Comparison of ENCODE assay signal across 8 cellular contexts in the genomic region with DNA sequence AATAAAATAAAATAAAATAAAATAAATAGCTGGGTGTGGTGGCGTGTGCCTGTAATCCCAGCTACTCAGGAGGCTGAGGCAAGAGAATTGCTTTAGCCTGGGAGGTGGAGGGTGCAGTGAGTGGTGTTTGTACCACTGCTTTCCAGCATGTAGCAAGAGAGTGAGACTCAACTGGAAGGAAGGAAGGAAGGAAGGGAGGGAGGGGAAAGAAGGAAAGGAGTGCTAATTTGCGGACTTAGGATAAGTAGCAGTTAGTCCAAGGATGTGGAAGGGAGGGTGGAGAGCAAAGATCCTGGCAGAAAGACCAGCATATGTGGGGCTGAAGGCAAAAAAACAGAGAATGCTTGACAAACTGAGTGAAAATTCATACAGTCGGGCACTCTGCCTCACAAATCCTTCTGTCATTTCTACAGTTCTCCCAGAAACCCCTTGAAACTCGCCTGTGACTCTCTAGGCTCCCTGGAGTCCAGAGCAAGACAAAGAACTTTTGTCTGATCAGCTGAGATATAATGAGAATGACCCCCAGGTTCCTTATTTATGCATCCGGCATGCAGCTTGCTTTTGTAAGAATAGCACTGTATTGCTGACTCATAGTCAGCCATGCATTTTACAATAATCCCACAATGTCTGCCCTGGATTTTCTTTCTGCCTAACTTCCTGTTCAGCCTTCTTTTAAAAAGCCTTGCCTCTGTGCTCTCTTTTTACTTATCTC. TPM values are rescaled to one million over a fixed set of nuclear protein-coding genes. Genes with fewer than 3 reads are reported as not detected.
A peak's percentile ranks its signal among the peaks of the same experiment; 100 is the strongest.
DNase-seq lines count a peak whose midpoint lies in the region; ATAC-seq and TF ChIP-seq lines count a peak whose summit lies in the region.

No MANE protein-coding gene starts in this region.

- H3K27ac ChIP-seq in hepatocyte (peak overlapping the region; percentile 95), spleen (peak overlapping the region in 7 of 8 donors; percentile 46 to 84 (median 75))
- no peak overlapping the region for H3K27ac ChIP-seq in CD4-positive, alpha-beta T cell (ENCODE audit: low read depth, low read length)
- no peak overlapping the region for H3K27ac ChIP-seq in CD4-positive, alpha-beta memory T cell (ENCODE audit: low read depth, low read length)

- H3K9me3 Mint-ChIP-seq in CD4-positive, alpha-beta T cell = no peaks in the 10 kb centered on the region
- H3K9me3 Mint-ChIP-seq in activated naive CD4-positive, alpha-beta T cell treated with anti-CD3 and anti-CD28 coated beads, Interleukin-2, amount 10 ng/mL, durations not matched to agents 7 days and 5 days = no peaks in the 10 kb centered on the region
- H3K9me3 Mint-ChIP-seq in CD4-positive, alpha-beta memory T cell = no peaks in the 10 kb centered on the region

- H3K36me3 ChIP-seq in adipocyte (ENCODE audit: control insufficient read depth, insufficient read depth, low read length, severe bottlenecking) (no peaks in the 10 kb centered on the region), hepatocyte (replicated peaks; ENCODE audit: insufficient read depth, low read depth) (no peaks in the 10 kb centered on the region), spleen (no peaks in the 10 kb centered on the region)
- H3K36me3 ChIP-seq in CD4-positive, alpha-beta memory T cell (ENCODE audit: insufficient read depth, low read length) = no peaks in the 10 kb centered on the region

- peak overlapping the region; percentile 42 for H2AFZ ChIP-seq in hepatocyte

- peaks cover 38% of the 10 kb centered on the region for H3K27me3 Mint-ChIP-seq in CD4-positive, alpha-beta T cell
- peaks cover 70% of the 10 kb centered on the region for H3K27me3 Mint-ChIP-seq in activated naive CD4-positive, alpha-beta T cell treated with anti-CD3 and anti-CD28 coated beads, Interleukin-2, amount 10 ng/mL, durations not matched to agents 7 days and 5 days
- peaks cover 5 to 20% of the 10 kb centered on the region in 2 donors for H3K27me3 Mint-ChIP-seq in CD4-positive, alpha-beta memory T cell

- H3K4me3 Mint-ChIP-seq in CD4-positive, alpha-beta T cell = no peak overlapping the region
- H3K4me3 Mint-ChIP-seq in activated naive CD4-positive, alpha-beta T cell treated with anti-CD3 and anti-CD28 coated beads, Interleukin-2, amount 10 ng/mL, durations not matched to agents 7 days and 5 days = no peak overlapping the region
- H3K4me3 Mint-ChIP-seq in CD4-positive, alpha-beta memory T cell = no peak overlapping the region

- no peaks in the 10 kb centered on the region for H3K9me3 ChIP-seq in adipocyte (ENCODE audit: control insufficient read depth, low read length)
- no peaks in the 10 kb centered on the region for H3K9me3 ChIP-seq in hepatocyte (ENCODE audit: low read depth)
- no peaks in the 10 kb centered on the region for H3K9me3 ChIP-seq in spleen
- H3K9me3 ChIP-seq in CD4-positive, alpha-beta T cell (ENCODE audit: control insufficient read depth, low read length) = no peaks in the 10 kb centered on the region
- H3K9me3 ChIP-seq in CD4-positive, alpha-beta memory T cell (ENCODE audit: control insufficient read depth in 1 of 2, low read length in 2 of 2) = no peaks in the 10 kb centered on the region

- in situ Hi-C loops in GM13976 (cut with MboI; ENCODE audit: low sequenced_read_pairs, unreplicated experiment) = no loop called here

- intact Hi-C loops in spleen (cut with DNase I; ENCODE audit: low total_unique reads) = no loop called here
- intact Hi-C loops in CD4-positive, alpha-beta T cell (cut with DNase I, micrococcal nuclease) = no loop called here
- intact Hi-C loops in CD4-positive, alpha-beta memory T cell (cut with micrococcal nuclease) = no loop called here

- no peaks in the 10 kb centered on the region for H4K20me1 ChIP-seq in hepatocyte (ENCODE audit: insufficient read depth, poor library complexity, severe bottlenecking)

- no peak for TF ChIP-seq POLR2A in spleen (IDR thresholded peaks at IDR 0.05)

- H3K4me1 Mint-ChIP-seq in CD4-positive, alpha-beta T cell (ENCODE audit: low read depth) = no peaks in the 10 kb centered on the region
- peaks cover 11% of the 10 kb centered on the region for H3K4me1 Mint-ChIP-seq in activated naive CD4-positive, alpha-beta T cell treated with anti-CD3 and anti-CD28 coated beads, Interleukin-2, amount 10 ng/mL, durations not matched to agents 7 days and 5 days
- H3K4me1 Mint-ChIP-seq in CD4-positive, alpha-beta memory T cell = peaks cover 0 to 5% (median under 1%) of the 10 kb centered on the region in 4 donors

- H3K9me2 ChIP-seq in hepatocyte (replicated peaks; ENCODE audit: insufficient read depth) = no peaks in the 10 kb centered on the region

- H3K79me2 ChIP-seq in hepatocyte = no peaks in the 10 kb centered on the region

- peak overlapping the region; percentile 77 for H3K9ac ChIP-seq in adipocyte (ENCODE audit: low read length)

- POLR2A ChIA-PET in CD4-positive, alpha-beta T cell (lab: Charles Lee) = no interaction called here
- POLR2A ChIA-PET in CD4-positive, alpha-beta memory T cell (lab: Charles Lee; ENCODE audit: partially characterized antibody) = no interaction called here

- H3K36me3 Mint-ChIP-seq in CD4-positive, alpha-beta T cell (ENCODE audit: low read depth) = no peaks in the 10 kb centered on the region
- no peaks in the 10 kb centered on the region for H3K36me3 Mint-ChIP-seq in activated naive CD4-positive, alpha-beta T cell treated with anti-CD3 and anti-CD28 coated beads, Interleukin-2, amount 10 ng/mL, durations not matched to agents 7 days and 5 days
- no peaks in the 10 kb centered on the region for H3K36me3 Mint-ChIP-seq in CD4-positive, alpha-beta memory T cell

- no peak for ATAC-seq in CD4-positive, alpha-beta T cell (ENCODE audit: poor library complexity)

- no peak overlapping the region for H3K27ac Mint-ChIP-seq in CD4-positive, alpha-beta T cell
- no peak overlapping the region for H3K27ac Mint-ChIP-seq in activated naive CD4-positive, alpha-beta T cell treated with anti-CD3 and anti-CD28 coated beads, Interleukin-2, amount 10 ng/mL, durations not matched to agents 7 days and 5 days
- no peak overlapping the region for H3K27ac Mint-ChIP-seq in CD4-positive, alpha-beta memory T cell

- peak; percentile 73 for DNase-seq in GM13976 (ENCODE audit: low spot score)
- peak; percentile 37 for DNase-seq in NAMALWA (ENCODE audit: low spot score)
- DNase-seq in adipocyte (ENCODE audit: low read depth) = peak; percentile 83
- DNase-seq in hepatocyte (ENCODE audit: low spot score) = peak; percentile 56
- no peak for DNase-seq in spleen
- DNase-seq in CD4-positive, alpha-beta T cell = no peak
- DNase-seq in activated naive CD4-positive, alpha-beta T cell treated with anti-CD3 and anti-CD28 coated beads, Interleukin-2, amount 10 ng/mL, durations not matched to agents 7 days and 5 days = no peak
- no peak for DNase-seq in CD4-positive, alpha-beta memory T cell

- peak overlapping the region; percentile 22 for H3K4me3 ChIP-seq in adipocyte (ENCODE audit: low read length)
- H3K4me3 ChIP-seq in hepatocyte = no peak overlapping the region
- no peak overlapping the region for H3K4me3 ChIP-seq in spleen
- no peak overlapping the region for H3K4me3 ChIP-seq in CD4-positive, alpha-beta memory T cell (ENCODE audit: low read length in 2 of 2)

- TF ChIP-seq CTCF in GM13976 (IDR thresholded peaks at IDR 0.05; ENCODE audit: borderline replicate concordance, control extremely low read depth, extremely low read depth, insufficient read depth, missing control alignments) = no peak
- TF ChIP-seq CTCF in hepatocyte (IDR thresholded peaks at IDR 0.05; ENCODE audit: poor library complexity) = no peak
- no peak for TF ChIP-seq CTCF in spleen (IDR thresholded peaks at IDR 0.05 in 8 of 11, conservative IDR thresholded peaks at IDR 0.05 in 3 of 11)
- no peak for TF ChIP-seq CTCF in CD4-positive, alpha-beta T cell (IDR thresholded peaks at IDR 0.05)

- peak overlapping the region; percentile 35 for H3K4me2 ChIP-seq in hepatocyte

- no peaks in the 10 kb centered on the region for H3K27me3 ChIP-seq in adipocyte (replicated peaks; ENCODE audit: control insufficient read depth, insufficient read depth, low read length)
- H3K27me3 ChIP-seq in hepatocyte = no peaks in the 10 kb centered on the region
- H3K27me3 ChIP-seq in spleen (replicated peaks in 1 of 7) = peaks cover 0 to 6% (median 0%) of the 10 kb centered on the region in 7 donors
- no peaks in the 10 kb centered on the region for H3K27me3 ChIP-seq in CD4-positive, alpha-beta T cell (ENCODE audit: control insufficient read depth, insufficient read depth, low read length)
- H3K27me3 ChIP-seq in CD4-positive, alpha-beta memory T cell (ENCODE audit: insufficient read depth, low read length) = no peaks in the 10 kb centered on the region

- CTCF ChIA-PET in CD4-positive, alpha-beta T cell (lab: Charles Lee) = no interaction called here
- CTCF ChIA-PET in activated naive CD4-positive, alpha-beta T cell treated with anti-CD3 and anti-CD28 coated beads, Interleukin-2, amount 10 ng/mL, durations not matched to agents 7 days and 5 days (lab: Charles Lee) = interaction anchor here (0.7 to 1.7 kb wide), 5 partner anchors 9 to 79 kb away, joined by 3 to 9 read pairs (median 5); no protein-coding TSS in a partner anchor
- CTCF ChIA-PET in CD4-positive, alpha-beta memory T cell (lab: Charles Lee; ENCODE audit: partially characterized antibody) = interaction anchor here (0.6 to 1.4 kb wide), 2 partner anchors 9 to 634 kb away, joined by 4 read pairs; no protein-coding TSS in a partner anchor

- WGBS in hepatocyte (ENCODE audit: low lambda C conversion rate, missing lambda C conversion rate) = 58% methylated on average over 5 of the region's 5 CpGs
- 29 to 39% (median 33%) methylated on average over 5 of the region's 5 CpGs for WGBS in spleen, 5 donors

- H3K4me1 ChIP-seq in adipocyte (ENCODE audit: control insufficient read depth, insufficient read depth, low read length) (peaks cover 25% of the 10 kb centered on the region), hepatocyte (ENCODE audit: insufficient read depth) (peaks cover 15% of the 10 kb centered on the region), spleen (peaks cover 0 to 36% (median 15%) of the 10 kb centered on the region in 6 donors)
- H3K4me1 ChIP-seq in CD4-positive, alpha-beta memory T cell (ENCODE audit: insufficient read depth, low read length) = peaks cover 4% of the 10 kb centered on the region

RNA-seq across cellular contexts. Expression of a gene that starts 31.5 kb away (rescaled TPM):
- total RNA-seq in hepatocyte = 88.9 and 124 TPM in 2 replicates
- polyA plus RNA-seq in hepatocyte = 179 and 236 TPM in 2 replicates
- total RNA-seq in spleen = 100 to 1,000 TPM; 216 to 380 (median 235) TPM
- 1,000 to 10,000 TPM in 1 of 3 donors, 100 to 1,000 TPM in 2; 328 to 1,020 (median 665) TPM for polyA plus RNA-seq in spleen
- 100 to 1,000 TPM; 206 to 224 TPM for total RNA-seq in CD4-positive, alpha-beta T cell
- 100 to 1,000 TPM; 340 to 343 TPM for total RNA-seq in CD4-positive, alpha-beta memory T cell
- polyA plus RNA-seq in CD4-positive, alpha-beta memory T cell = 10 to 100 TPM; 75.1 to 99.2 TPM

RNA-seq across cellular contexts. Expression of a gene that starts 35.2 kb away (rescaled TPM):
- total RNA-seq in hepatocyte (36.0 and 40.7 TPM in 2 replicates), spleen (10 to 100 TPM in 3 of 7 donors, 1 to 10 TPM in 4; 6.0 to 15.0 (median 9.0) TPM)
- polyA plus RNA-seq in hepatocyte (139 and 159 TPM in 2 replicates), spleen (1 to 10 TPM; 7.3 to 9.6 (median 8.5) TPM)
- under 1 TPM; 0.47 to 0.88 TPM for total RNA-seq in CD4-positive, alpha-beta T cell
- total RNA-seq in CD4-positive, alpha-beta memory T cell = 1 to 10 TPM; 1.9 to 2.0 TPM
- 1 to 10 TPM; 1.6 to 1.9 TPM for polyA plus RNA-seq in CD4-positive, alpha-beta memory T cell

RNA-seq across cellular contexts. Expression of a gene that starts 44.7 kb away (rescaled TPM):
- 64.9 and 66.4 TPM in 2 replicates for total RNA-seq in hepatocyte
- polyA plus RNA-seq in hepatocyte = 48.0 and 56.5 TPM in 2 replicates
- total RNA-seq in spleen = not detected
- polyA plus RNA-seq in spleen = under 1 TPM in 1 of 3 donors, not detected in 2; 0.16 TPM
- total RNA-seq in CD4-positive, alpha-beta T cell = not detected
- total RNA-seq in CD4-positive, alpha-beta memory T cell = not detected
- under 1 TPM in 1 of 2 donors, not detected in 1; 0.11 TPM for polyA plus RNA-seq in CD4-positive, alpha-beta memory T cell

RNA-seq across cellular contexts. Expression of a gene that starts 45.8 kb away (rescaled TPM):
- total RNA-seq in hepatocyte (82.0 and 86.4 TPM in 2 replicates), spleen (100 to 1,000 TPM; 111 to 242 (median 142) TPM)
- polyA plus RNA-seq in hepatocyte (35.3 and 42.4 TPM in 2 replicates), spleen (10 to 100 TPM; 21.2 to 59.5 (median 25.7) TPM)
- 10 to 100 TPM; 28.1 to 30.6 TPM for total RNA-seq in CD4-positive, alpha-beta T cell
- total RNA-seq in CD4-positive, alpha-beta memory T cell = 10 to 100 TPM; 53.5 to 62.5 TPM
- 10 to 100 TPM in 1 of 2 donors, 1 to 10 TPM in 1; 2.9 to 16.2 TPM for polyA plus RNA-seq in CD4-positive, alpha-beta memory T cell

Comparison
In these comparisons a context has a peak if more than half of its experiments do, and no peak if none do; other contexts are left out.
1. DNase-seq: peak in GM13976 (single experiment), NAMALWA (single experiment), adipocyte (single experiment) and hepatocyte (single experiment); none in spleen (single experiment), CD4-positive, alpha-beta T cell (0 of 10), activated naive CD4-positive, alpha-beta T cell treated with anti-CD3 and anti-CD28 coated beads, Interleukin-2, amount 10 ng/mL, durations not matched to agents 7 days and 5 days (single experiment) and CD4-positive, alpha-beta memory T cell (0 of 5).
2. H3K27ac ChIP-seq: peak in hepatocyte (single experiment) and spleen (7 of 8); none in CD4-positive, alpha-beta T cell (single experiment) and CD4-positive, alpha-beta memory T cell (single experiment).
3. RNA of a gene that starts 44.7 kb away (total RNA-seq): 64.9 to 66.4 TPM in hepatocyte; not detected in spleen, not detected in CD4-positive, alpha-beta T cell and not detected in CD4-positive, alpha-beta memory T cell; every median in the first group is over 10 times any median in the second.